In the genomic region with DNA sequence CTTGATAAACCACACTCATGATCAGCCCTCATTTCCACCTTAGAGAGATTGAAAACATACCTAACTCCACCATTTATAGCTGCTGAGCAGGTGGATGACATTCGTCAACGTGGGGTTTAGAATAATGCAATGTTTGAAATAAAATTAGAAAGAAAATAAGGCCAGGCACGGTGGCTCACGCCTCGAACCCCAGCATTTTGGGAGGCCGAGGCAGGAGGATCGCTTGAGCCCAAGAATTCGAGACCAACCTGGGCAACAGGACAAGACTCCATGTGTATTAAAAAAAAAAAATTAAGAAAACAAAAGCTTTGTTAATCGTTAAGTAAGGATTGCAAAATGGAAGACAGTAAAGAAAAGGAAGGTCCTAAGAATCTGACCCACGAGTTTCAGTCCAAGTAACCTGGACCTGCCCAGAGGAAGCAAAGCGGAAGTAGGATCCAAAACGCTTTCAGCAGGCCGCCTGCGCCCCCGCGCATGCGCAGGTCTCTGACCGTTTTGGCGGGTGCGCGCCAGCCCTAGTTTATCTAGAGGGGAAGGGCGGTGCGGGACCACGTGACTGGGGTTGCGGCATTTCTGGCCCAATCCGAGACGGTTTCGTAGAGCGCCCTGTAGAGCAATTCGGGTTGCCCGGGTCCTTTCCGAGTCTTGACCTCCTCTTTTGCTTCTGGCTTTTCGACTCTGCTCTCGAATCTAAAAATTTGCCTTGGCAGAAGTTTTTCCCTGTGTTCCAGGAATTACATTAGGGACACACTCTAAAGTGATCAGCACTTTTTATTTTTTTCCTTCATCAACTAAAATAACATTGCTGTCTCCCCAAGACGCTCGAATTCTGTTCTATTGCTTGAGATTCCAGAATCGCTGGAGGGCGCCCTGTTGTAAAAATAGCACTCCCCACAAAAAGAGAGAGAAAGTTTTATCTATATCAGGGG, we compare ENCODE assay signal across 1 cellular context.
TF ChIP-seq lines count a peak whose summit lies in the region.

No MANE protein-coding gene starts in this region.

TF ChIP-seq in HepG2, 621 proteins besides CTCF, POLR2A, EP300 and RAD21 (continues in another document):
- TF ChIP-seq MBD4 (IDR thresholded peaks at IDR 0.05; ENCODE audit: borderline replicate concordance, low read length) = no peak
- TF ChIP-seq, protein P1, sequence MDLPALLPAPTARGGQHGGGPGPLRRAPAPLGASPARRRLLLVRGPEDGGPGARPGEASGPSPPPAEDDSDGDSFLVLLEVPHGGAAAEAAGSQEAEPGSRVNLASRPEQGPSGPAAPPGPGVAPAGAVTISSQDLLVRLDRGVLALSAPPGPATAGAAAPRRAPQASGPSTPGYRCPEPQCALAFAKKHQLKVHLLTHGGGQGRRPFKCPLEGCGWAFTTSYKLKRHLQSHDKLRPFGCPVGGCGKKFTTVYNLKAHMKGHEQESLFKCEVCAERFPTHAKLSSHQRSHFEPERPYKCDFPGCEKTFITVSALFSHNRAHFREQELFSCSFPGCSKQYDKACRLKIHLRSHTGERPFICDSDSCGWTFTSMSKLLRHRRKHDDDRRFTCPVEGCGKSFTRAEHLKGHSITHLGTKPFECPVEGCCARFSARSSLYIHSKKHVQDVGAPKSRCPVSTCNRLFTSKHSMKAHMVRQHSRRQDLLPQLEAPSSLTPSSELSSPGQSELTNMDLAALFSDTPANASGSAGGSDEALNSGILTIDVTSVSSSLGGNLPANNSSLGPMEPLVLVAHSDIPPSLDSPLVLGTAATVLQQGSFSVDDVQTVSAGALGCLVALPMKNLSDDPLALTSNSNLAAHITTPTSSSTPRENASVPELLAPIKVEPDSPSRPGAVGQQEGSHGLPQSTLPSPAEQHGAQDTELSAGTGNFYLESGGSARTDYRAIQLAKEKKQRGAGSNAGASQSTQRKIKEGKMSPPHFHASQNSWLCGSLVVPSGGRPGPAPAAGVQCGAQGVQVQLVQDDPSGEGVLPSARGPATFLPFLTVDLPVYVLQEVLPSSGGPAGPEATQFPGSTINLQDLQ (CRISPR knock-in tag; IDR thresholded peaks at IDR 0.05) = no peak
- no peak for TF ChIP-seq ZNF367 (CRISPR knock-in tag; IDR thresholded peaks at IDR 0.05; ENCODE audit: borderline replicate concordance)
- TF ChIP-seq, protein P2, sequence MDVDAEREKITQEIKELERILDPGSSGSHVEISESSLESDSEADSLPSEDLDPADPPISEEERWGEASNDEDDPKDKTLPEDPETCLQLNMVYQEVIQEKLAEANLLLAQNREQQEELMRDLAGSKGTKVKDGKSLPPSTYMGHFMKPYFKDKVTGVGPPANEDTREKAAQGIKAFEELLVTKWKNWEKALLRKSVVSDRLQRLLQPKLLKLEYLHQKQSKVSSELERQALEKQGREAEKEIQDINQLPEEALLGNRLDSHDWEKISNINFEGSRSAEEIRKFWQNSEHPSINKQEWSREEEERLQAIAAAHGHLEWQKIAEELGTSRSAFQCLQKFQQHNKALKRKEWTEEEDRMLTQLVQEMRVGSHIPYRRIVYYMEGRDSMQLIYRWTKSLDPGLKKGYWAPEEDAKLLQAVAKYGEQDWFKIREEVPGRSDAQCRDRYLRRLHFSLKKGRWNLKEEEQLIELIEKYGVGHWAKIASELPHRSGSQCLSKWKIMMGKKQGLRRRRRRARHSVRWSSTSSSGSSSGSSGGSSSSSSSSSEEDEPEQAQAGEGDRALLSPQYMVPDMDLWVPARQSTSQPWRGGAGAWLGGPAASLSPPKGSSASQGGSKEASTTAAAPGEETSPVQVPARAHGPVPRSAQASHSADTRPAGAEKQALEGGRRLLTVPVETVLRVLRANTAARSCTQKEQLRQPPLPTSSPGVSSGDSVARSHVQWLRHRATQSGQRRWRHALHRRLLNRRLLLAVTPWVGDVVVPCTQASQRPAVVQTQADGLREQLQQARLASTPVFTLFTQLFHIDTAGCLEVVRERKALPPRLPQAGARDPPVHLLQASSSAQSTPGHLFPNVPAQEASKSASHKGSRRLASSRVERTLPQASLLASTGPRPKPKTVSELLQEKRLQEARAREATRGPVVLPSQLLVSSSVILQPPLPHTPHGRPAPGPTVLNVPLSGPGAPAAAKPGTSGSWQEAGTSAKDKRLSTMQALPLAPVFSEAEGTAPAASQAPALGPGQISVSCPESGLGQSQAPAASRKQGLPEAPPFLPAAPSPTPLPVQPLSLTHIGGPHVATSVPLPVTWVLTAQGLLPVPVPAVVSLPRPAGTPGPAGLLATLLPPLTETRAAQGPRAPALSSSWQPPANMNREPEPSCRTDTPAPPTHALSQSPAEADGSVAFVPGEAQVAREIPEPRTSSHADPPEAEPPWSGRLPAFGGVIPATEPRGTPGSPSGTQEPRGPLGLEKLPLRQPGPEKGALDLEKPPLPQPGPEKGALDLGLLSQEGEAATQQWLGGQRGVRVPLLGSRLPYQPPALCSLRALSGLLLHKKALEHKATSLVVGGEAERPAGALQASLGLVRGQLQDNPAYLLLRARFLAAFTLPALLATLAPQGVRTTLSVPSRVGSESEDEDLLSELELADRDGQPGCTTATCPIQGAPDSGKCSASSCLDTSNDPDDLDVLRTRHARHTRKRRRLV (CRISPR knock-in tag; IDR thresholded peaks at IDR 0.05) = no peak
- TF ChIP-seq NFYB (CRISPR knock-in tag; IDR thresholded peaks at IDR 0.05) = peak; percentile 61
- TF ChIP-seq, protein P3, sequence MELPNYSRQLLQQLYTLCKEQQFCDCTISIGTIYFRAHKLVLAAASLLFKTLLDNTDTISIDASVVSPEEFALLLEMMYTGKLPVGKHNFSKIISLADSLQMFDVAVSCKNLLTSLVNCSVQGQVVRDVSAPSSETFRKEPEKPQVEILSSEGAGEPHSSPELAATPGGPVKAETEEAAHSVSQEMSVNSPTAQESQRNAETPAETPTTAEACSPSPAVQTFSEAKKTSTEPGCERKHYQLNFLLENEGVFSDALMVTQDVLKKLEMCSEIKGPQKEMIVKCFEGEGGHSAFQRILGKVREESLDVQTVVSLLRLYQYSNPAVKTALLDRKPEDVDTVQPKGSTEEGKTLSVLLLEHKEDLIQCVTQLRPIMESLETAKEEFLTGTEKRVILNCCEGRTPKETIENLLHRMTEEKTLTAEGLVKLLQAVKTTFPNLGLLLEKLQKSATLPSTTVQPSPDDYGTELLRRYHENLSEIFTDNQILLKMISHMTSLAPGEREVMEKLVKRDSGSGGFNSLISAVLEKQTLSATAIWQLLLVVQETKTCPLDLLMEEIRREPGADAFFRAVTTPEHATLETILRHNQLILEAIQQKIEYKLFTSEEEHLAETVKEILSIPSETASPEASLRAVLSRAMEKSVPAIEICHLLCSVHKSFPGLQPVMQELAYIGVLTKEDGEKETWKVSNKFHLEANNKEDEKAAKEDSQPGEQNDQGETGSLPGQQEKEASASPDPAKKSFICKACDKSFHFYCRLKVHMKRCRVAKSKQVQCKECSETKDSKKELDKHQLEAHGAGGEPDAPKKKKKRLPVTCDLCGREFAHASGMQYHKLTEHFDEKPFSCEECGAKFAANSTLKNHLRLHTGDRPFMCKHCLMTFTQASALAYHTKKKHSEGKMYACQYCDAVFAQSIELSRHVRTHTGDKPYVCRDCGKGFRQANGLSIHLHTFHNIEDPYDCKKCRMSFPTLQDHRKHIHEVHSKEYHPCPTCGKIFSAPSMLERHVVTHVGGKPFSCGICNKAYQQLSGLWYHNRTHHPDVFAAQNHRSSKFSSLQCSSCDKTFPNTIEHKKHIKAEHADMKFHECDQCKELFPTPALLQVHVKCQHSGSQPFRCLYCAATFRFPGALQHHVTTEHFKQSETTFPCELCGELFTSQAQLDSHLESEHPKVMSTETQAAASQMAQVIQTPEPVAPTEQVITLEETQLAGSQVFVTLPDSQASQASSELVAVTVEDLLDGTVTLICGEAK (IDR thresholded peaks at IDR 0.05) = no peak
- TF ChIP-seq, protein P3 (CRISPR knock-in tag; IDR thresholded peaks at IDR 0.05) = no peak
- TF ChIP-seq, protein P4, sequence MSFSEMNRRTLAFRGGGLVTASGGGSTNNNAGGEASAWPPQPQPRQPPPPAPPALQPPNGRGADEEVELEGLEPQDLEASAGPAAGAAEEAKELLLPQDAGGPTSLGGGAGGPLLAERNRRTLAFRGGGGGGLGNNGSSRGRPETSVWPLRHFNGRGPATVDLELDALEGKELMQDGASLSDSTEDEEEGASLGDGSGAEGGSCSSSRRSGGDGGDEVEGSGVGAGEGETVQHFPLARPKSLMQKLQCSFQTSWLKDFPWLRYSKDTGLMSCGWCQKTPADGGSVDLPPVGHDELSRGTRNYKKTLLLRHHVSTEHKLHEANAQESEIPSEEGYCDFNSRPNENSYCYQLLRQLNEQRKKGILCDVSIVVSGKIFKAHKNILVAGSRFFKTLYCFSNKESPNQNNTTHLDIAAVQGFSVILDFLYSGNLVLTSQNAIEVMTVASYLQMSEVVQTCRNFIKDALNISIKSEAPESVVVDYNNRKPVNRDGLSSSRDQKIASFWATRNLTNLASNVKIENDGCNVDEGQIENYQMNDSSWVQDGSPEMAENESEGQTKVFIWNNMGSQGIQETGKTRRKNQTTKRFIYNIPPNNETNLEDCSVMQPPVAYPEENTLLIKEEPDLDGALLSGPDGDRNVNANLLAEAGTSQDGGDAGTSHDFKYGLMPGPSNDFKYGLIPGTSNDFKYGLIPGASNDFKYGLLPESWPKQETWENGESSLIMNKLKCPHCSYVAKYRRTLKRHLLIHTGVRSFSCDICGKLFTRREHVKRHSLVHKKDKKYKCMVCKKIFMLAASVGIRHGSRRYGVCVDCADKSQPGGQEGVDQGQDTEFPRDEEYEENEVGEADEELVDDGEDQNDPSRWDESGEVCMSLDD (CRISPR knock-in tag; IDR thresholded peaks at IDR 0.05; ENCODE audit: borderline replicate concordance) = no peak
- TF ChIP-seq EEA1 (CRISPR knock-in tag; IDR thresholded peaks at IDR 0.05; ENCODE audit: borderline replicate concordance) = no peak
- TF ChIP-seq ZNF121 (CRISPR knock-in tag; IDR thresholded peaks at IDR 0.05) = no peak
- TF ChIP-seq KLF9 (CRISPR knock-in tag; IDR thresholded peaks at IDR 0.05; ENCODE audit: low read depth) = no peak
- TF ChIP-seq, protein P5, sequence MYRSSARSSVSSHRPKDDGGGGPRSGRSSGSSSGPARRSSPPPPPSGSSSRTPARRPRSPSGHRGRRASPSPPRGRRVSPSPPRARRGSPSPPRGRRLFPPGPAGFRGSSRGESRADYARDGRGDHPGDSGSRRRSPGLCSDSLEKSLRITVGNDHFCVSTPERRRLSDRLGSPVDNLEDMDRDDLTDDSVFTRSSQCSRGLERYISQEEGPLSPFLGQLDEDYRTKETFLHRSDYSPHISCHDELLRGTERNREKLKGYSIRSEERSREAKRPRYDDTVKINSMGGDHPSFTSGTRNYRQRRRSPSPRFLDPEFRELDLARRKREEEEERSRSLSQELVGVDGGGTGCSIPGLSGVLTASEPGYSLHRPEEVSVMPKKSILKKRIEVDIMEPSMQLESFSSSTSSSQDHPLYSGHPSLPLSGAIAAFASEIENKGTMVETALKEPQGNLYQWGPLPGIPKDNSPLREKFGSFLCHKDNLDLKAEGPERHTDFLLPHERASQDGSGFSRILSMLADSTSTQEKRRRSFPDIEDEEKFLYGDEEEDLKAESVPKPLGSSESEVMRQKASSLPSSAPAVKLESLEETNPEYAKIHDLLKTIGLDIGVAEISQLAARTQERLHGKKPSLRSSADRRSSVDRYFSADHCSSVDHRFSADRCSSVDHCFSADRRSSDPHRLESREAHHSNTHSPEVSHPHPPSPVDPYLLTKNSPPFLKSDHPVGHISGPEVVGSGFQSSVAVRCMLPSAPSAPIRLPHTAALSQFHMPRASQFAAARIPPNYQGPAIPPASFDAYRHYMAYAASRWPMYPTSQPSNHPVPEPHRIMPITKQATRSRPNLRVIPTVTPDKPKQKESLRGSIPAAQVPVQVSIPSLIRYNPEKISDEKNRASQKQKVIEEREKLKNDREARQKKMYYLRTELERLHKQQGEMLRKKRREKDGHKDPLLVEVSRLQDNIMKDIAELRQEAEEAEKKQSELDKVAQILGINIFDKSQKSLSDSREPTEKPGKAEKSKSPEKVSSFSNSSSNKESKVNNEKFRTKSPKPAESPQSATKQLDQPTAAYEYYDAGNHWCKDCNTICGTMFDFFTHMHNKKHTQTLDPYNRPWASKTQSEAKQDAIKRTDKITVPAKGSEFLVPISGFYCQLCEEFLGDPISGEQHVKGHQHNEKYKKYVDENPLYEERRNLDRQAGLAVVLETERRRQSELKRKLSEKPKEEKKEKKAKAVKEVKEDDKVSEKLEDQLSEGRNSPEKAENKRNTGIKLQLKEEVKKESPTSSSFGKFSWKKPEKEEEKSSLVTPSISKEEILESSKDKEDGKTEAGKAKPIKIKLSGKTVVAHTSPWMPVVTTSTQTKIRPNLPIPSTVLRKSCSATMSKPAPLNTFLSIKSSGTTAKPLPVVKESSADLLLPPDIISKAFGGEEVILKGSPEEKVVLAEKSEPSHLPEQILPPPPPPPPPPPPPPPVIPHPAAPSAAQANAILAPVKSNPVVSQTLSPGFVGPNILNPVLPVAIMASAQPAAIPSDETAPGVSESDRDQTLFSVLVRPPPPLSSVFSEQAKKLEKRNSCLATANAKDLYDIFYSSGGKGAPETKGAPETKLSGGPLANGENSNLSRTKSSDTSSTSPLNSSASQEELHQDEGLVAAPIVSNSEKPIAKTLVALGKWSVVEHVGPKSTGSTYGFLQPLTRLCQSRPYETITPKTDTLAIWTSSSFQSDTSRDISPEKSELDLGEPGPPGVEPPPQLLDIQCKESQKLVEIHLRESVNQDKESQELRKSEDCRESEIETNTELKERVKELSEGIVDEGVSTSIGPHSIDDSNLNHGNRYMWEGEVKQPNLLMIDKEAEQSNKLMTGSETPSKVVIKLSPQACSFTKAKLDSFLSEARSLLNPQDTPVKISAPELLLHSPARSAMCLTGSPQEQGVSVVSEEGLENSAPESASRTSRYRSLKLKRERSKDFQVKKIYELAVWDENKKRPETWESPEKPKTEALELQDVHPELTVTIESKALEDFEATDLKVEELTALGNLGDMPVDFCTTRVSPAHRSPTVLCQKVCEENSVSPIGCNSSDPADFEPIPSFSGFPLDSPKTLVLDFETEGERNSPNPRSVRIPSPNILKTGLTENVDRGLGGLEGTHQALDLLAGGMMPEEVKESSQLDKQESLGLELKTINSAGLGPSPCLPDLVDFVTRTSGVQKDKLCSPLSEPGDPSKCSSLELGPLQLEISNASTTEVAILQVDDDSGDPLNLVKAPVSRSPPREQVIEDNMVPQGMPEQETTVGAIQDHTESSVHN (CRISPR knock-in tag; IDR thresholded peaks at IDR 0.05) = no peak
- TF ChIP-seq ZNF256 (CRISPR knock-in tag; conservative IDR thresholded peaks at IDR 0.05) = no peak
- no peak for TF ChIP-seq DNMT3B (CRISPR knock-in tag; conservative IDR thresholded peaks at IDR 0.05)
- no peak for TF ChIP-seq NFATC3 (CRISPR knock-in tag; IDR thresholded peaks at IDR 0.05)
